11 cellular contexts compared by ENCODE assay signal in the genomic region with DNA sequence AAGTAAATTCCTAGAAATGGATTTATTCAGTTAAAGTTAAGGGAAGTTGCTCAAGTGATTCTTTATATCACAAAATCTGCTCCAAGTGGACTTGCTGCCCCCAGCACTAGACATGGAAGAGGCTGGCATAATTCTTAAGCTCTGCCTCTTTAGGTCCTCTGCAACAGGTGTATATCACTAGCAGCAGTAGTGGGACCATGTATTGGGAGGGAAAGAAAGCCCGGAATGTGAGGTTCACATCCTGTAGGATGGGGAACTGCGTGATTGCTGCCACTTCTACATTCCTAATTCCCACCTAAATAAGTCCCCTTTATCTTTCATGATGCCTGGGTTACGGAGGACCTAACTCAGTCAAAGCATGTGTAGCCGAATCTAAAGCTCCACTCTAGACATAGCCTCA. TPM values are rescaled to one million over a fixed set of nuclear protein-coding genes. Genes with fewer than 3 reads are reported as not detected.
"Had no signal": no experiment of that assay in that cellular context is flagged by ENCODE, and none has a peak within 500 bp of the region (broad histone marks: within the 10 kb centered on the region; RNA-seq: fewer than 3 reads in every experiment).

No MANE protein-coding gene starts in this region.

- H3K36me3 ChIP-seq: HAP-1 had no signal

- H3K9ac ChIP-seq: GM23248 had no signal

- H3K9me3 ChIP-seq: HAP-1 had no signal

- H3K4me2 ChIP-seq: GM23338 had no signal

- H2AFZ ChIP-seq: GM23248, GM23338 had no signal

- FAIRE-seq: H1, H54 had no signal

- H3K4me3 Mint-ChIP-seq: GM23338, HFFc6 had no signal

- ATAC-seq: GM23338, HCT116 had no signal

- DNase-seq: GM23248, GOT3, H7, HCEC 1CT, HFFc6 had no signal

- H3K27ac ChIP-seq: GM23248 had no signal

- H3K4me1 ChIP-seq: HAP-1 had no signal

- H3K27ac Mint-ChIP-seq: GM23338, HFFc6 had no signal

- H3K9me3 Mint-ChIP-seq: GM23338, HFFc6 had no signal

- H3K4me3 ChIP-seq: GM23248, GM23338, HAP-1 had no signal

RNA-seq across cellular contexts. Expression of a gene that starts 13.2 kb away (rescaled TPM):
- total RNA-seq: GM23248, GM23338, H1, H4, H7, HFFc6 had no signal
